ENCODE assay signal across 1 cellular context in the genomic region with DNA sequence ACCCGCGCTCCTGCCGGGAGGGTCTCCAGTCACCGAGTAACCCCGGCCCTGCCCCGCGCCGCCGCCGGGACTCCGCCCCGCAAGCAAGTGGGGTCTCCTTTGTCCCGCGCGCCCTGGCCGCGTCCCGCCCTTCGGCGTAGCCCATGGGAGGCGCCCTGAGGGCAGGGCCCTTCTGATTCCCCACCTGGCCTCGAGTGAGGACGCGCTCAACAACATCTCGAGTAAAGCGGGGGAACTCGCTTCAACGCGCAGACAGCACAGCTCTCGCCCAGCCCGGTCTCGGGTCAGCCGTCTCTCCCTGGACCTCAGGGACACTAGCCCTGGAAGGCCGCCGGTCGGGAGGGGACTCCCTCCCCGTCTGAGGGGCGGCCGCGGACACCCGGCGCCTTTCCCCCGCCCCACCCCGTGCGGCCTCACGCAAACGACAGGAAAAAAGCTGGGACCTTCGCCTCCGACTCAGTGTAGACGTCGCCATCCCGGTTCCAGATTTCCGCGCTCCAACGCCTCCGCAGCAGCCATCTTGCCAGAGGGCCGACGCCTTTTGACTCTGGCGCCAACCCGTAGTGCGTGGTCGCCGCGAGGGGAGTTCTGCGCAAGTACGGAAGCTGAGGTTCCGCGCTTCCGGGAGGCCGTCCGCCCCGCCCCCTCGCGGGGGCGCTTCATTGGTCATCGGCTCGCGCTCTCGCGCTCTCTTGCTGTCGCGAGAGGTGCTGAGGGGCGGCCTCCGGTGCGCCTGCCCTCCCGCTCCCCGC.
TF ChIP-seq lines count a peak whose summit lies in the region.

No MANE protein-coding gene starts in this region.

TF ChIP-seq in HepG2, 621 proteins besides CTCF, POLR2A, EP300 and RAD21 (continued from another document and continues in another):
- TF ChIP-seq, protein P1, sequence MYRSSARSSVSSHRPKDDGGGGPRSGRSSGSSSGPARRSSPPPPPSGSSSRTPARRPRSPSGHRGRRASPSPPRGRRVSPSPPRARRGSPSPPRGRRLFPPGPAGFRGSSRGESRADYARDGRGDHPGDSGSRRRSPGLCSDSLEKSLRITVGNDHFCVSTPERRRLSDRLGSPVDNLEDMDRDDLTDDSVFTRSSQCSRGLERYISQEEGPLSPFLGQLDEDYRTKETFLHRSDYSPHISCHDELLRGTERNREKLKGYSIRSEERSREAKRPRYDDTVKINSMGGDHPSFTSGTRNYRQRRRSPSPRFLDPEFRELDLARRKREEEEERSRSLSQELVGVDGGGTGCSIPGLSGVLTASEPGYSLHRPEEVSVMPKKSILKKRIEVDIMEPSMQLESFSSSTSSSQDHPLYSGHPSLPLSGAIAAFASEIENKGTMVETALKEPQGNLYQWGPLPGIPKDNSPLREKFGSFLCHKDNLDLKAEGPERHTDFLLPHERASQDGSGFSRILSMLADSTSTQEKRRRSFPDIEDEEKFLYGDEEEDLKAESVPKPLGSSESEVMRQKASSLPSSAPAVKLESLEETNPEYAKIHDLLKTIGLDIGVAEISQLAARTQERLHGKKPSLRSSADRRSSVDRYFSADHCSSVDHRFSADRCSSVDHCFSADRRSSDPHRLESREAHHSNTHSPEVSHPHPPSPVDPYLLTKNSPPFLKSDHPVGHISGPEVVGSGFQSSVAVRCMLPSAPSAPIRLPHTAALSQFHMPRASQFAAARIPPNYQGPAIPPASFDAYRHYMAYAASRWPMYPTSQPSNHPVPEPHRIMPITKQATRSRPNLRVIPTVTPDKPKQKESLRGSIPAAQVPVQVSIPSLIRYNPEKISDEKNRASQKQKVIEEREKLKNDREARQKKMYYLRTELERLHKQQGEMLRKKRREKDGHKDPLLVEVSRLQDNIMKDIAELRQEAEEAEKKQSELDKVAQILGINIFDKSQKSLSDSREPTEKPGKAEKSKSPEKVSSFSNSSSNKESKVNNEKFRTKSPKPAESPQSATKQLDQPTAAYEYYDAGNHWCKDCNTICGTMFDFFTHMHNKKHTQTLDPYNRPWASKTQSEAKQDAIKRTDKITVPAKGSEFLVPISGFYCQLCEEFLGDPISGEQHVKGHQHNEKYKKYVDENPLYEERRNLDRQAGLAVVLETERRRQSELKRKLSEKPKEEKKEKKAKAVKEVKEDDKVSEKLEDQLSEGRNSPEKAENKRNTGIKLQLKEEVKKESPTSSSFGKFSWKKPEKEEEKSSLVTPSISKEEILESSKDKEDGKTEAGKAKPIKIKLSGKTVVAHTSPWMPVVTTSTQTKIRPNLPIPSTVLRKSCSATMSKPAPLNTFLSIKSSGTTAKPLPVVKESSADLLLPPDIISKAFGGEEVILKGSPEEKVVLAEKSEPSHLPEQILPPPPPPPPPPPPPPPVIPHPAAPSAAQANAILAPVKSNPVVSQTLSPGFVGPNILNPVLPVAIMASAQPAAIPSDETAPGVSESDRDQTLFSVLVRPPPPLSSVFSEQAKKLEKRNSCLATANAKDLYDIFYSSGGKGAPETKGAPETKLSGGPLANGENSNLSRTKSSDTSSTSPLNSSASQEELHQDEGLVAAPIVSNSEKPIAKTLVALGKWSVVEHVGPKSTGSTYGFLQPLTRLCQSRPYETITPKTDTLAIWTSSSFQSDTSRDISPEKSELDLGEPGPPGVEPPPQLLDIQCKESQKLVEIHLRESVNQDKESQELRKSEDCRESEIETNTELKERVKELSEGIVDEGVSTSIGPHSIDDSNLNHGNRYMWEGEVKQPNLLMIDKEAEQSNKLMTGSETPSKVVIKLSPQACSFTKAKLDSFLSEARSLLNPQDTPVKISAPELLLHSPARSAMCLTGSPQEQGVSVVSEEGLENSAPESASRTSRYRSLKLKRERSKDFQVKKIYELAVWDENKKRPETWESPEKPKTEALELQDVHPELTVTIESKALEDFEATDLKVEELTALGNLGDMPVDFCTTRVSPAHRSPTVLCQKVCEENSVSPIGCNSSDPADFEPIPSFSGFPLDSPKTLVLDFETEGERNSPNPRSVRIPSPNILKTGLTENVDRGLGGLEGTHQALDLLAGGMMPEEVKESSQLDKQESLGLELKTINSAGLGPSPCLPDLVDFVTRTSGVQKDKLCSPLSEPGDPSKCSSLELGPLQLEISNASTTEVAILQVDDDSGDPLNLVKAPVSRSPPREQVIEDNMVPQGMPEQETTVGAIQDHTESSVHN (CRISPR knock-in tag; IDR thresholded peaks at IDR 0.05), result peak; percentile 86
- TF ChIP-seq ASH2L (IDR thresholded peaks at IDR 0.05; ENCODE audit: insufficient read length, low read depth, low read length) (peak; percentile 98), NFYC (CRISPR knock-in tag; IDR thresholded peaks at IDR 0.05) (peak; percentile 89), GATA4 (IDR thresholded peaks at IDR 0.05; ENCODE audit: borderline replicate concordance, low read depth) (0 out of 2 replicates have a peak, but pooled peaks have one; percentile 9), SMARCE1 (IDR thresholded peaks at IDR 0.05; ENCODE audit: borderline replicate concordance) (no peak), ZFP82 (CRISPR knock-in tag; IDR thresholded peaks at IDR 0.05; ENCODE audit: borderline replicate concordance) (peak; percentile 97), SMYD3 (CRISPR knock-in tag; IDR thresholded peaks at IDR 0.05) (peak; percentile 18; the same call in 1 of the 2 replicates), KLF15 (CRISPR knock-in tag; IDR thresholded peaks at IDR 0.05; ENCODE audit: borderline replicate concordance) (peak; percentile 99), ZFP41 (CRISPR knock-in tag; IDR thresholded peaks at IDR 0.05; ENCODE audit: borderline replicate concordance) (peak; percentile 84; the same call in 1 of the 2 replicates), CHD2 (IDR thresholded peaks at IDR 0.05; ENCODE audit: low read depth, low read length) (peak; percentile 95), HMG20B (CRISPR knock-in tag; conservative IDR thresholded peaks at IDR 0.05) (peak; percentile 72), ZNF136 (CRISPR knock-in tag; IDR thresholded peaks at IDR 0.05; ENCODE audit: low read depth) (no peak), ZSCAN9 (CRISPR knock-in tag; IDR thresholded peaks at IDR 0.05; ENCODE audit: borderline replicate concordance) (peak; percentile 93), ZNF572 (CRISPR knock-in tag; IDR thresholded peaks at IDR 0.05) (peak; percentile 15; the same call in 1 of the 2 replicates), BRCA1 (CRISPR knock-in tag; IDR thresholded peaks at IDR 0.05) (peak; percentile 78; the same call in 1 of the 2 replicates), NBN (conservative IDR thresholded peaks at IDR 0.05) (no peak), SNRNP70 (IDR thresholded peaks at IDR 0.05; ENCODE audit: low read depth, low read length) (no peak), ZNF333 (CRISPR knock-in tag; IDR thresholded peaks at IDR 0.05; ENCODE audit: borderline replicate concordance) (peak; percentile 91), ZNF326 (CRISPR knock-in tag; IDR thresholded peaks at IDR 0.05; ENCODE audit: borderline replicate concordance) (no peak), PTBP1 (IDR thresholded peaks at IDR 0.05; ENCODE audit: low read depth, low read length, poor library complexity, severe bottlenecking) (peak; percentile 70), SMC3 (IDR thresholded peaks at IDR 0.05; ENCODE audit: low read length) (no peak)
- TF ChIP-seq, protein P2, sequence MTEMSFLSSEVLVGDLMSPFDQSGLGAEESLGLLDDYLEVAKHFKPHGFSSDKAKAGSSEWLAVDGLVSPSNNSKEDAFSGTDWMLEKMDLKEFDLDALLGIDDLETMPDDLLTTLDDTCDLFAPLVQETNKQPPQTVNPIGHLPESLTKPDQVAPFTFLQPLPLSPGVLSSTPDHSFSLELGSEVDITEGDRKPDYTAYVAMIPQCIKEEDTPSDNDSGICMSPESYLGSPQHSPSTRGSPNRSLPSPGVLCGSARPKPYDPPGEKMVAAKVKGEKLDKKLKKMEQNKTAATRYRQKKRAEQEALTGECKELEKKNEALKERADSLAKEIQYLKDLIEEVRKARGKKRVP (CRISPR knock-in tag; IDR thresholded peaks at IDR 0.05), result peak in 1 of 2 experiments; percentile 75; a peak in 2 of 4 replicates
- TF ChIP-seq, protein P3, sequence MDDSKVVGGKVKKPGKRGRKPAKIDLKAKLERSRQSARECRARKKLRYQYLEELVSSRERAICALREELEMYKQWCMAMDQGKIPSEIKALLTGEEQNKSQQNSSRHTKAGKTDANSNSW (CRISPR knock-in tag; IDR thresholded peaks at IDR 0.05; ENCODE audit: borderline replicate concordance), result no peak; the same call in 1 of the 2 replicates
- TF ChIP-seq, protein P4, sequence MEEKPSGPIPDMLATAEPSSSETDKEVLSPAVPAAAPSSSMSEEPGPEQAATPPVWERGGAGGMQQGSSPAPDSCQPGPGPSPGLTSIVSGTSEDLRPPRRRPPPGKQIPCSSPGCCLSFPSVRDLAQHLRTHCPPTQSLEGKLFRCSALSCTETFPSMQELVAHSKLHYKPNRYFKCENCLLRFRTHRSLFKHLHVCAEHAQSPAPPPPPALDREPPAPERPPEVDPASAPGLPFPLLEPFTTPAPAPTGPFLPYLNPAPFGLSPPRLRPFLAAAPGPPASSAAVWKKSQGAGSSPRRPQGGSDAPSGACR (CRISPR knock-in tag; IDR thresholded peaks at IDR 0.05), result peak; percentile 67; the same call in 1 of the 2 replicates
- TF ChIP-seq, protein P5, sequence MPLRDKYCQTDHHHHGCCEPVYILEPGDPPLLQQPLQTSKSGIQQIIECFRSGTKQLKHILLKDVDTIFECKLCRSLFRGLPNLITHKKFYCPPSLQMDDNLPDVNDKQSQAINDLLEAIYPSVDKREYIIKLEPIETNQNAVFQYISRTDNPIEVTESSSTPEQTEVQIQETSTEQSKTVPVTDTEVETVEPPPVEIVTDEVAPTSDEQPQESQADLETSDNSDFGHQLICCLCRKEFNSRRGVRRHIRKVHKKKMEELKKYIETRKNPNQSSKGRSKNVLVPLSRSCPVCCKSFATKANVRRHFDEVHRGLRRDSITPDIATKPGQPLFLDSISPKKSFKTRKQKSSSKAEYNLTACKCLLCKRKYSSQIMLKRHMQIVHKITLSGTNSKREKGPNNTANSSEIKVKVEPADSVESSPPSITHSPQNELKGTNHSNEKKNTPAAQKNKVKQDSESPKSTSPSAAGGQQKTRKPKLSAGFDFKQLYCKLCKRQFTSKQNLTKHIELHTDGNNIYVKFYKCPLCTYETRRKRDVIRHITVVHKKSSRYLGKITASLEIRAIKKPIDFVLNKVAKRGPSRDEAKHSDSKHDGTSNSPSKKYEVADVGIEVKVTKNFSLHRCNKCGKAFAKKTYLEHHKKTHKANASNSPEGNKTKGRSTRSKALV (CRISPR knock-in tag; IDR thresholded peaks at IDR 0.05), result peak; percentile 94; the same call in 1 of the 2 replicates
- TF ChIP-seq, protein P6, sequence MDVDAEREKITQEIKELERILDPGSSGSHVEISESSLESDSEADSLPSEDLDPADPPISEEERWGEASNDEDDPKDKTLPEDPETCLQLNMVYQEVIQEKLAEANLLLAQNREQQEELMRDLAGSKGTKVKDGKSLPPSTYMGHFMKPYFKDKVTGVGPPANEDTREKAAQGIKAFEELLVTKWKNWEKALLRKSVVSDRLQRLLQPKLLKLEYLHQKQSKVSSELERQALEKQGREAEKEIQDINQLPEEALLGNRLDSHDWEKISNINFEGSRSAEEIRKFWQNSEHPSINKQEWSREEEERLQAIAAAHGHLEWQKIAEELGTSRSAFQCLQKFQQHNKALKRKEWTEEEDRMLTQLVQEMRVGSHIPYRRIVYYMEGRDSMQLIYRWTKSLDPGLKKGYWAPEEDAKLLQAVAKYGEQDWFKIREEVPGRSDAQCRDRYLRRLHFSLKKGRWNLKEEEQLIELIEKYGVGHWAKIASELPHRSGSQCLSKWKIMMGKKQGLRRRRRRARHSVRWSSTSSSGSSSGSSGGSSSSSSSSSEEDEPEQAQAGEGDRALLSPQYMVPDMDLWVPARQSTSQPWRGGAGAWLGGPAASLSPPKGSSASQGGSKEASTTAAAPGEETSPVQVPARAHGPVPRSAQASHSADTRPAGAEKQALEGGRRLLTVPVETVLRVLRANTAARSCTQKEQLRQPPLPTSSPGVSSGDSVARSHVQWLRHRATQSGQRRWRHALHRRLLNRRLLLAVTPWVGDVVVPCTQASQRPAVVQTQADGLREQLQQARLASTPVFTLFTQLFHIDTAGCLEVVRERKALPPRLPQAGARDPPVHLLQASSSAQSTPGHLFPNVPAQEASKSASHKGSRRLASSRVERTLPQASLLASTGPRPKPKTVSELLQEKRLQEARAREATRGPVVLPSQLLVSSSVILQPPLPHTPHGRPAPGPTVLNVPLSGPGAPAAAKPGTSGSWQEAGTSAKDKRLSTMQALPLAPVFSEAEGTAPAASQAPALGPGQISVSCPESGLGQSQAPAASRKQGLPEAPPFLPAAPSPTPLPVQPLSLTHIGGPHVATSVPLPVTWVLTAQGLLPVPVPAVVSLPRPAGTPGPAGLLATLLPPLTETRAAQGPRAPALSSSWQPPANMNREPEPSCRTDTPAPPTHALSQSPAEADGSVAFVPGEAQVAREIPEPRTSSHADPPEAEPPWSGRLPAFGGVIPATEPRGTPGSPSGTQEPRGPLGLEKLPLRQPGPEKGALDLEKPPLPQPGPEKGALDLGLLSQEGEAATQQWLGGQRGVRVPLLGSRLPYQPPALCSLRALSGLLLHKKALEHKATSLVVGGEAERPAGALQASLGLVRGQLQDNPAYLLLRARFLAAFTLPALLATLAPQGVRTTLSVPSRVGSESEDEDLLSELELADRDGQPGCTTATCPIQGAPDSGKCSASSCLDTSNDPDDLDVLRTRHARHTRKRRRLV (CRISPR knock-in tag; IDR thresholded peaks at IDR 0.05), result peak; percentile 77
- TF ChIP-seq, protein P7, sequence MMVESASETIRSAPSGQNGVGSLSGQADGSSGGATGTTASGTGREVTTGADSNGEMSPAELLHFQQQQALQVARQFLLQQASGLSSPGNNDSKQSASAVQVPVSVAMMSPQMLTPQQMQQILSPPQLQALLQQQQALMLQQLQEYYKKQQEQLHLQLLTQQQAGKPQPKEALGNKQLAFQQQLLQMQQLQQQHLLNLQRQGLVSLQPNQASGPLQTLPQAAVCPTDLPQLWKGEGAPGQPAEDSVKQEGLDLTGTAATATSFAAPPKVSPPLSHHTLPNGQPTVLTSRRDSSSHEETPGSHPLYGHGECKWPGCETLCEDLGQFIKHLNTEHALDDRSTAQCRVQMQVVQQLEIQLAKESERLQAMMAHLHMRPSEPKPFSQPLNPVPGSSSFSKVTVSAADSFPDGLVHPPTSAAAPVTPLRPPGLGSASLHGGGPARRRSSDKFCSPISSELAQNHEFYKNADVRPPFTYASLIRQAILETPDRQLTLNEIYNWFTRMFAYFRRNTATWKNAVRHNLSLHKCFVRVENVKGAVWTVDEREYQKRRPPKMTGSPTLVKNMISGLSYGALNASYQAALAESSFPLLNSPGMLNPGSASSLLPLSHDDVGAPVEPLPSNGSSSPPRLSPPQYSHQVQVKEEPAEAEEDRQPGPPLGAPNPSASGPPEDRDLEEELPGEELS (CRISPR knock-in tag; IDR thresholded peaks at IDR 0.05), result no peak; the same call in none of the 2 replicates
- TF ChIP-seq, protein P8, sequence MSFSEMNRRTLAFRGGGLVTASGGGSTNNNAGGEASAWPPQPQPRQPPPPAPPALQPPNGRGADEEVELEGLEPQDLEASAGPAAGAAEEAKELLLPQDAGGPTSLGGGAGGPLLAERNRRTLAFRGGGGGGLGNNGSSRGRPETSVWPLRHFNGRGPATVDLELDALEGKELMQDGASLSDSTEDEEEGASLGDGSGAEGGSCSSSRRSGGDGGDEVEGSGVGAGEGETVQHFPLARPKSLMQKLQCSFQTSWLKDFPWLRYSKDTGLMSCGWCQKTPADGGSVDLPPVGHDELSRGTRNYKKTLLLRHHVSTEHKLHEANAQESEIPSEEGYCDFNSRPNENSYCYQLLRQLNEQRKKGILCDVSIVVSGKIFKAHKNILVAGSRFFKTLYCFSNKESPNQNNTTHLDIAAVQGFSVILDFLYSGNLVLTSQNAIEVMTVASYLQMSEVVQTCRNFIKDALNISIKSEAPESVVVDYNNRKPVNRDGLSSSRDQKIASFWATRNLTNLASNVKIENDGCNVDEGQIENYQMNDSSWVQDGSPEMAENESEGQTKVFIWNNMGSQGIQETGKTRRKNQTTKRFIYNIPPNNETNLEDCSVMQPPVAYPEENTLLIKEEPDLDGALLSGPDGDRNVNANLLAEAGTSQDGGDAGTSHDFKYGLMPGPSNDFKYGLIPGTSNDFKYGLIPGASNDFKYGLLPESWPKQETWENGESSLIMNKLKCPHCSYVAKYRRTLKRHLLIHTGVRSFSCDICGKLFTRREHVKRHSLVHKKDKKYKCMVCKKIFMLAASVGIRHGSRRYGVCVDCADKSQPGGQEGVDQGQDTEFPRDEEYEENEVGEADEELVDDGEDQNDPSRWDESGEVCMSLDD (CRISPR knock-in tag; IDR thresholded peaks at IDR 0.05; ENCODE audit: borderline replicate concordance), result no peak
